23 cellular contexts compared by ENCODE assay signal in genomic region chr9:479316-479715, GRCh38. TPM values are rescaled to one million over a fixed set of nuclear protein-coding genes. Genes with fewer than 3 reads are reported as not detected.
DNase-seq lines count a peak whose midpoint lies in the region; ATAC-seq and TF ChIP-seq lines count a peak whose summit lies in the region.
"Had no signal": no experiment of that assay in that cellular context is flagged by ENCODE, and none has a peak within 500 bp of the region (broad histone marks: within the 10 kb centered on the region; RNA-seq: fewer than 3 reads in every experiment).

No MANE protein-coding gene starts in this region.

- H3K79me2 ChIP-seq in GM23338 (replicated peaks; ENCODE audit: insufficient read depth): no peaks in the 10 kb centered on the region

- no peaks in the 10 kb centered on the region for H3F3A ChIP-seq in GM23338 (replicated peaks; ENCODE audit: low read depth)

- H3K4me1 ChIP-seq in GM23338 (ENCODE audit: insufficient read depth): peaks cover 17% of the 10 kb centered on the region
- H3K4me1 ChIP-seq in naive thymus-derived CD4-positive, alpha-beta T cell (ENCODE audit: control insufficient read depth in 2 of 2, insufficient read depth in 2 of 2, low read length in 2 of 2): no peaks in the 10 kb centered on the region
- H3K4me1 ChIP-seq: A549, BLaER1 had no signal

- H3K4me3 ChIP-seq in GM23338: no peak overlapping the region
- no peak overlapping the region for H3K4me3 ChIP-seq in naive thymus-derived CD4-positive, alpha-beta T cell (ENCODE audit: low read length)
- H3K4me3 ChIP-seq: A549, BLaER1 had no signal

- H3K9me2 ChIP-seq in GM23338 (ENCODE audit: insufficient read depth): peaks cover 15% of the 10 kb centered on the region

- no peak for TF ChIP-seq CTCF in GM23338 (conservative IDR thresholded peaks at IDR 0.05; ENCODE audit: low read depth in 2 of 2)
- TF ChIP-seq CTCF in nephron (IDR thresholded peaks at IDR 0.05; ENCODE audit: unreplicated experiment in 3 of 3): no peak

- intact Hi-C loops in naive thymus-derived CD4-positive, alpha-beta T cell (cut with micrococcal nuclease): no loop called here

- no peak for ATAC-seq in GM23338
- ATAC-seq in naive thymus-derived CD4-positive, alpha-beta T cell: no peak
- ATAC-seq: A549 had no signal

- H3K36me3 ChIP-seq in GM23338 (ENCODE audit: insufficient read depth): no peaks in the 10 kb centered on the region
- H3K36me3 ChIP-seq in naive thymus-derived CD4-positive, alpha-beta T cell (ENCODE audit: control insufficient read depth in 2 of 3, insufficient read depth in 3 of 3, low read length in 3 of 3): no peaks in the 10 kb centered on the region

- no peak overlapping the region for H3K4me2 ChIP-seq in GM23338
- H3K4me2 ChIP-seq: A549, BLaER1 had no signal

- peaks cover 19% of the 10 kb centered on the region for H3K4me1 Mint-ChIP-seq in GM23338
- peaks cover 10% of the 10 kb centered on the region for H3K4me1 Mint-ChIP-seq in nephron
- H3K4me1 Mint-ChIP-seq in naive thymus-derived CD4-positive, alpha-beta T cell: no peaks in the 10 kb centered on the region
- H3K4me1 Mint-ChIP-seq: CD4-positive, alpha-beta memory T cell had no signal

- no peaks in the 10 kb centered on the region for H3K9me3 ChIP-seq in naive thymus-derived CD4-positive, alpha-beta T cell (ENCODE audit: control insufficient read depth in 2 of 3, low read length in 3 of 3)
- H3K9me3 ChIP-seq: A549 had no signal

- peaks cover 55% of the 10 kb centered on the region for H3K36me3 Mint-ChIP-seq in GM23338 (ENCODE audit: low read depth)
- peaks cover 14% of the 10 kb centered on the region for H3K36me3 Mint-ChIP-seq in nephron (ENCODE audit: low read depth)
- peaks cover 0 to 27% (median 22%) of the 10 kb centered on the region in 5 donors for H3K36me3 Mint-ChIP-seq in naive thymus-derived CD4-positive, alpha-beta T cell

- CTCF ChIA-PET in naive thymus-derived CD4-positive, alpha-beta T cell (lab: Charles Lee): no interaction called here

- H3K9me3 Mint-ChIP-seq in GM23338: peaks cover 10% of the 10 kb centered on the region
- peaks cover 7% of the 10 kb centered on the region for H3K9me3 Mint-ChIP-seq in nephron
- H3K9me3 Mint-ChIP-seq in naive thymus-derived CD4-positive, alpha-beta T cell: peaks cover 0 to 9% (median 2%) of the 10 kb centered on the region in 11 donors

- DNase-seq in GM23338 (ENCODE audit: low spot score) (no peak), RKO (ENCODE audit: low spot score) (peak; percentile 21), glomerular visceral epithelial cell (ENCODE audit: extremely low spot score) (peak; percentile 37), hypothalamus (lab: John Stamatoyannopoulos, UW) (no peak), CD1c-positive myeloid dendritic cell (ENCODE audit: extremely low spot score) (no peak)
- DNase-seq in naive thymus-derived CD4-positive, alpha-beta T cell: no peak
- DNase-seq in stimulated activated naive CD4-positive, alpha-beta T cell (lab: John Stamatoyannopoulos, UW): no peak
- DNase-seq: Calu3; CD4-positive, alpha-beta memory T cell; DMS153; Kasumi-1; NCI-H1092; NCI-H1436; NCI-H187 treated with DMSO at 0.1 percent for 48 hours; NCI-H2107; NCI-H446 treated with DMSO at 0.1 percent for 48 hours; NCI-H526 treated with DMSO at 0.1 percent for 48 hours; OCI-M1; RPMI8226; SHP77 had no signal

- POLR2A ChIA-PET in naive thymus-derived CD4-positive, alpha-beta T cell (lab: Charles Lee): interaction anchor here (0.8 kb wide), 1 partner anchor 18 kb away, joined by 3 read pairs; no protein-coding TSS in a partner anchor

- H3K27me3 ChIP-seq in GM23338 (ENCODE audit: insufficient read depth): no peaks in the 10 kb centered on the region
- H3K27me3 ChIP-seq in naive thymus-derived CD4-positive, alpha-beta T cell (ENCODE audit: control insufficient read depth in 2 of 2, insufficient read depth in 2 of 2, low read length in 2 of 2): no peaks in the 10 kb centered on the region
- H3K27me3 ChIP-seq: BLaER1 had no signal

- peaks cover 4% of the 10 kb centered on the region for H3K27me3 Mint-ChIP-seq in GM23338 (ENCODE audit: insufficient read depth, low read depth, poor library complexity)
- no peaks in the 10 kb centered on the region for H3K27me3 Mint-ChIP-seq in nephron (ENCODE audit: low read depth)
- no peaks in the 10 kb centered on the region for H3K27me3 Mint-ChIP-seq in naive thymus-derived CD4-positive, alpha-beta T cell
- H3K27me3 Mint-ChIP-seq: CD4-positive, alpha-beta memory T cell had no signal

- H3K27ac Mint-ChIP-seq in GM23338: peak overlapping the region; percentile 5; the same call in 1 of the 2 replicates
- H3K27ac Mint-ChIP-seq in nephron: peak overlapping the region; percentile 87 to 97 (median 97)
- no peak overlapping the region for H3K27ac Mint-ChIP-seq in naive thymus-derived CD4-positive, alpha-beta T cell
- H3K27ac Mint-ChIP-seq: CD4-positive, alpha-beta memory T cell had no signal

- H3K27ac ChIP-seq in GM23338 (ENCODE audit: low read depth): no peak overlapping the region
- H3K27ac ChIP-seq in naive thymus-derived CD4-positive, alpha-beta T cell (ENCODE audit: low read depth, low read length): no peak overlapping the region
- H3K27ac ChIP-seq: A549, BLaER1 had no signal

- no peaks in the 10 kb centered on the region for H4K20me1 ChIP-seq in GM23338 (replicated peaks; ENCODE audit: insufficient read depth)
- H4K20me1 ChIP-seq: BLaER1 had no signal

- H2AFZ ChIP-seq in GM23338: no peak overlapping the region

- H3K4me3 Mint-ChIP-seq in GM23338 (no peak overlapping the region), nephron (no peak overlapping the region)
- H3K4me3 Mint-ChIP-seq in naive thymus-derived CD4-positive, alpha-beta T cell: no peak overlapping the region
- H3K4me3 Mint-ChIP-seq: CD4-positive, alpha-beta memory T cell had no signal

TF ChIP-seq in GM23338, 12 proteins besides CTCF, POLR2A, EP300 and RAD21 (continues in another document):
- TF ChIP-seq STAT1 (IDR thresholded peaks at IDR 0.05; ENCODE audit: unreplicated experiment) (no peak), ZNF114 (CRISPR knock-in tag; IDR thresholded peaks at IDR 0.05) (no peak), REST (IDR thresholded peaks at IDR 0.05; ENCODE audit: unreplicated experiment) (no peak), EZH2 (IDR thresholded peaks at IDR 0.05; ENCODE audit: low read depth, unreplicated experiment) (no peak), NANOG (IDR thresholded peaks at IDR 0.05; ENCODE audit: borderline replicate concordance) (no peak), JUNB (IDR thresholded peaks at IDR 0.05; ENCODE audit: unreplicated experiment) (no peak), ZNF331 (CRISPR knock-in tag; IDR thresholded peaks at IDR 0.05; ENCODE audit: low read depth) (no peak), CREB1 (CRISPR knock-in tag; IDR thresholded peaks at IDR 0.05; ENCODE audit: low read depth) (no peak), EZH2phosphoT487 (IDR thresholded peaks at IDR 0.05; ENCODE audit: unreplicated experiment) (no peak), POLR2AphosphoS5 (IDR thresholded peaks at IDR 0.05; ENCODE audit: low read depth) (no peak)

RNA-seq across cellular contexts. Expression of gene KANK1, which starts 25.2 kb away (rescaled TPM):
- 44.8 and 53.6 TPM in 2 replicates for total RNA-seq in GM23338 (2014; rRNA removed; shearing (Covaris generic))
- 22.2 and 23.8 TPM in 2 replicates for polyA plus RNA-seq in GM23338 (2016; fragmentation: Nextera tagmentation; extraction: Ambion mirVana)
- total RNA-seq in naive thymus-derived CD4-positive, alpha-beta T cell: 10 to 100 TPM in 3 of 5 experiments, 1 to 10 TPM in 2; 2.4 to 47.2 (median 21.5) TPM
- 10 to 100 TPM in 1 of 2 donors, 1 to 10 TPM in 1; 9.3 to 29.8 TPM for polyA plus RNA-seq in naive thymus-derived CD4-positive, alpha-beta T cell

Comparison
In these comparisons a context has a peak if more than half of its experiments do, and no peak if none do; other contexts are left out.
1. DNase-seq: peak in RKO (single experiment) and glomerular visceral epithelial cell (single experiment); none in GM23338 (single experiment), naive thymus-derived CD4-positive, alpha-beta T cell (0 of 9), hypothalamus (0 of 51), stimulated activated naive CD4-positive, alpha-beta T cell (0 of 6) and CD1c-positive myeloid dendritic cell (single experiment).
2. H3K27ac Mint-ChIP-seq: peak in GM23338 (single experiment) and nephron (3 of 3); none in naive thymus-derived CD4-positive, alpha-beta T cell (0 of 9).